Comparison of ENCODE assay signal across 6 cellular contexts in the genomic region with DNA sequence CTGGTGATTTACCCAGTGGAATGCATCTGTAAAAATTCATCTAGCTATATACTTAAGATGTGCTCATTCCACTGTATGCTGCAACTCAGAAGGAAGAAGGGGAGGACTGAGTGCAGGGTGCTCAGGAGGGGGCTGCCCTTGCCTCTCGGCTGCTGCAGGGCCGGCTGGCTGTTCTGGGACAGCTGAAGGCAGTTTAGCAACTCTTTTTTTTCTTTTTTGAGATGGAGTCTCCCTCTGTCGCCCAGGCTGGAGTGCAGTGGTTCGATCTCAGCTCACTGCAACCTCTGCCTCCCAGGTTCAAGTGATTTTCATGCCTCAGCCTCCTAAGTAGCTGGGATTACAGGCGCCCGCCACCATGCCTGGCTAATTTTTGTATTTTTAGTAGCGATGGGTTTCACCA. TPM values are rescaled to one million over a fixed set of nuclear protein-coding genes. Genes with fewer than 3 reads are reported as not detected.
"Had no signal": no experiment of that assay in that cellular context is flagged by ENCODE, and none has a peak within 500 bp of the region (broad histone marks: within the 10 kb centered on the region; RNA-seq: fewer than 3 reads in every experiment).

No MANE protein-coding gene starts in this region.

RNA-seq across cellular contexts. Expression of a gene that starts 6.7 kb away (rescaled TPM):
- total RNA-seq: K562, MCF 10A, PC-9, Peyer's patch, RPMI7951, SK-MEL-5 had no signal

RNA-seq across cellular contexts. Expression of a gene that starts 6.9 kb away (rescaled TPM):
- total RNA-seq: K562, MCF 10A, PC-9, Peyer's patch, RPMI7951 had no signal

RNA-seq across cellular contexts. Expression of a gene that starts 12.6 kb away (rescaled TPM):
- total RNA-seq: K562, MCF 10A, PC-9, Peyer's patch, RPMI7951, SK-MEL-5 had no signal
